1 cellular context compared by ENCODE assay signal in the genomic region with DNA sequence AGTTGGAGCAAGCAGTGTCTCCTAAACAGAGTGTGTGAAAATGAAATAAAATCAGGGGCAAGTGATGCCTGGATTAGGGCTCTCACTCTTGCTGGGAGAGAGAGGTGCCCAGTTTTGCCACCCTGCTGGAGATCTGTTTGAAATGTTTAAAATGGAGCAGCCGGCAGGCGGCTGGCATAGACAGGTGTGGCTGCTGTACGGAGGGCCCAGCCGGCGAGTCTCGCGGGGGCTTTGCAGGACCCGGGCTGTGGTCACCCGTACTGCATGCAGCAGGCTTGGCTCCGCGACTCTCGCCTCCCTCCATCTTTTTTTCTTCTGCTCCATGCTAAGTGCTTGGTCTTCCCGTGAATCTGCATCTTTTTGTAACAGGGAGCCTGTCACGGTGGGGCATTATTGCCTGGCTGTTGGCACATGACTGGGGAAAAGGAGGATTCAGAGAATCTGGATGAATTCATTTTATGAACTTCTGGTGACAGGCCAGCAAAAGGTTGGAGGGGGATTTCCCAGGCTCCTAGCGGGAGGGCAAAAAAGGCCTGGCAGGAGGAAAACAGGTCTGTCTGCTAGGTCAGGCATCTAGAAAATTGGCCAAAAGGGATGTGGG.
TF ChIP-seq lines count a peak whose summit lies in the region.

No MANE protein-coding gene starts in this region.

TF ChIP-seq in HepG2, 621 proteins besides CTCF, POLR2A, EP300 and RAD21 (continued from another document and continues in another):
- TF ChIP-seq AFF4 (CRISPR knock-in tag; IDR thresholded peaks at IDR 0.05): no peak
- TF ChIP-seq SIX1 (CRISPR knock-in tag; IDR thresholded peaks at IDR 0.05; ENCODE audit: borderline replicate concordance): no peak
- no peak for TF ChIP-seq ZNF207 (IDR thresholded peaks at IDR 0.05; ENCODE audit: borderline replicate concordance)
- no peak for TF ChIP-seq ZNF382 (CRISPR knock-in tag; IDR thresholded peaks at IDR 0.05; ENCODE audit: borderline replicate concordance)
- TF ChIP-seq, protein P1, sequence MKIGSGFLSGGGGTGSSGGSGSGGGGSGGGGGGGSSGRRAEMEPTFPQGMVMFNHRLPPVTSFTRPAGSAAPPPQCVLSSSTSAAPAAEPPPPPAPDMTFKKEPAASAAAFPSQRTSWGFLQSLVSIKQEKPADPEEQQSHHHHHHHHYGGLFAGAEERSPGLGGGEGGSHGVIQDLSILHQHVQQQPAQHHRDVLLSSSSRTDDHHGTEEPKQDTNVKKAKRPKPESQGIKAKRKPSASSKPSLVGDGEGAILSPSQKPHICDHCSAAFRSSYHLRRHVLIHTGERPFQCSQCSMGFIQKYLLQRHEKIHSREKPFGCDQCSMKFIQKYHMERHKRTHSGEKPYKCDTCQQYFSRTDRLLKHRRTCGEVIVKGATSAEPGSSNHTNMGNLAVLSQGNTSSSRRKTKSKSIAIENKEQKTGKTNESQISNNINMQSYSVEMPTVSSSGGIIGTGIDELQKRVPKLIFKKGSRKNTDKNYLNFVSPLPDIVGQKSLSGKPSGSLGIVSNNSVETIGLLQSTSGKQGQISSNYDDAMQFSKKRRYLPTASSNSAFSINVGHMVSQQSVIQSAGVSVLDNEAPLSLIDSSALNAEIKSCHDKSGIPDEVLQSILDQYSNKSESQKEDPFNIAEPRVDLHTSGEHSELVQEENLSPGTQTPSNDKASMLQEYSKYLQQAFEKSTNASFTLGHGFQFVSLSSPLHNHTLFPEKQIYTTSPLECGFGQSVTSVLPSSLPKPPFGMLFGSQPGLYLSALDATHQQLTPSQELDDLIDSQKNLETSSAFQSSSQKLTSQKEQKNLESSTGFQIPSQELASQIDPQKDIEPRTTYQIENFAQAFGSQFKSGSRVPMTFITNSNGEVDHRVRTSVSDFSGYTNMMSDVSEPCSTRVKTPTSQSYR (CRISPR knock-in tag; IDR thresholded peaks at IDR 0.05; ENCODE audit: borderline replicate concordance): no peak
- TF ChIP-seq HDAC1 (CRISPR knock-in tag; IDR thresholded peaks at IDR 0.05): no peak
- TF ChIP-seq ZNF800 (CRISPR knock-in tag; IDR thresholded peaks at IDR 0.05): 0 out of 2 replicates have a peak, but pooled peaks have one; percentile 8
- no peak for TF ChIP-seq ZBTB38 (CRISPR knock-in tag; IDR thresholded peaks at IDR 0.05)
- no peak for TF ChIP-seq MIER2 (CRISPR knock-in tag; IDR thresholded peaks at IDR 0.05)
- TF ChIP-seq MBNL3 (CRISPR knock-in tag; conservative IDR thresholded peaks at IDR 0.05): no peak
- TF ChIP-seq, protein P2, sequence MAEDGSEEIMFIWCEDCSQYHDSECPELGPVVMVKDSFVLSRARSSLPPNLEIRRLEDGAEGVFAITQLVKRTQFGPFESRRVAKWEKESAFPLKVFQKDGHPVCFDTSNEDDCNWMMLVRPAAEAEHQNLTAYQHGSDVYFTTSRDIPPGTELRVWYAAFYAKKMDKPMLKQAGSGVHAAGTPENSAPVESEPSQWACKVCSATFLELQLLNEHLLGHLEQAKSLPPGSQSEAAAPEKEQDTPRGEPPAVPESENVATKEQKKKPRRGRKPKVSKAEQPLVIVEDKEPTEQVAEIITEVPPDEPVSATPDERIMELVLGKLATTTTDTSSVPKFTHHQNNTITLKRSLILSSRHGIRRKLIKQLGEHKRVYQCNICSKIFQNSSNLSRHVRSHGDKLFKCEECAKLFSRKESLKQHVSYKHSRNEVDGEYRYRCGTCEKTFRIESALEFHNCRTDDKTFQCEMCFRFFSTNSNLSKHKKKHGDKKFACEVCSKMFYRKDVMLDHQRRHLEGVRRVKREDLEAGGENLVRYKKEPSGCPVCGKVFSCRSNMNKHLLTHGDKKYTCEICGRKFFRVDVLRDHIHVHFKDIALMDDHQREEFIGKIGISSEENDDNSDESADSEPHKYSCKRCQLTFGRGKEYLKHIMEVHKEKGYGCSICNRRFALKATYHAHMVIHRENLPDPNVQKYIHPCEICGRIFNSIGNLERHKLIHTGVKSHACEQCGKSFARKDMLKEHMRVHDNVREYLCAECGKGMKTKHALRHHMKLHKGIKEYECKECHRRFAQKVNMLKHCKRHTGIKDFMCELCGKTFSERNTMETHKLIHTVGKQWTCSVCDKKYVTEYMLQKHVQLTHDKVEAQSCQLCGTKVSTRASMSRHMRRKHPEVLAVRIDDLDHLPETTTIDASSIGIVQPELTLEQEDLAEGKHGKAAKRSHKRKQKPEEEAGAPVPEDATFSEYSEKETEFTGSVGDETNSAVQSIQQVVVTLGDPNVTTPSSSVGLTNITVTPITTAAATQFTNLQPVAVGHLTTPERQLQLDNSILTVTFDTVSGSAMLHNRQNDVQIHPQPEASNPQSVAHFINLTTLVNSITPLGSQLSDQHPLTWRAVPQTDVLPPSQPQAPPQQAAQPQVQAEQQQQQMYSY (CRISPR knock-in tag; IDR thresholded peaks at IDR 0.05): no peak
- no peak for TF ChIP-seq RARG (CRISPR knock-in tag; IDR thresholded peaks at IDR 0.05; ENCODE audit: low read depth)
- TF ChIP-seq GZF1 (CRISPR knock-in tag; IDR thresholded peaks at IDR 0.05): 0 out of 2 replicates have a peak, but pooled peaks have one; percentile 19
- TF ChIP-seq CENPT (CRISPR knock-in tag; IDR thresholded peaks at IDR 0.05; ENCODE audit: low read depth): no peak
- TF ChIP-seq LBX2 (CRISPR knock-in tag; IDR thresholded peaks at IDR 0.05; ENCODE audit: borderline replicate concordance): 0 out of 2 replicates have a peak, but pooled peaks have one; percentile 6
- 0 out of 2 replicates have a peak, but pooled peaks have one; percentile 1 for TF ChIP-seq ZNF724P (CRISPR knock-in tag; IDR thresholded peaks at IDR 0.05; ENCODE audit: borderline replicate concordance)
- no peak for TF ChIP-seq ZFP41 (CRISPR knock-in tag; IDR thresholded peaks at IDR 0.05; ENCODE audit: borderline replicate concordance)
- no peak for TF ChIP-seq NBN (conservative IDR thresholded peaks at IDR 0.05)
- no peak for TF ChIP-seq ERF (CRISPR knock-in tag; IDR thresholded peaks at IDR 0.05)
- no peak for TF ChIP-seq ZNF670 (CRISPR knock-in tag; IDR thresholded peaks at IDR 0.05; ENCODE audit: borderline replicate concordance)
- TF ChIP-seq NFIB (CRISPR knock-in tag; IDR thresholded peaks at IDR 0.05; ENCODE audit: borderline replicate concordance): no peak
- TF ChIP-seq, protein P3, sequence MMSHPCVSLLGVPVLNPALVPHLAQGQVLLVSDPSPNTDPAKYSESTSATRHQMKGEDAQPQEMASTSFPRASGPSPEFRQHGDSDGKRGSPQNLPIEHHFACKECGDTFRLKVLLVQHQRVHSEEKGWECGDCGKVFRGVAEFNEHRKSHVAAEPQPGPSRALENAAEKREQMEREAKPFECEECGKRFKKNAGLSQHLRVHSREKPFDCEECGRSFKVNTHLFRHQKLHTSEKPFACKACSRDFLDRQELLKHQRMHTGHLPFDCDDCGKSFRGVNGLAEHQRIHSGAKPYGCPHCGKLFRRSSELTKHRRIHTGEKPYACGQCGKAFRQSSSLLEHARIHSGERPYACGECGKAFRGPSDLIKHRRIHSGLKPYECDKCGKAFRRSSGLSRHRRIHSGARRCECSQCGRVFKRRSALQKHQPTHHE (CRISPR knock-in tag; IDR thresholded peaks at IDR 0.05; ENCODE audit: borderline replicate concordance): no peak
- no peak for TF ChIP-seq MLX (CRISPR knock-in tag; IDR thresholded peaks at IDR 0.05)
- TF ChIP-seq KDM3A (CRISPR knock-in tag; IDR thresholded peaks at IDR 0.05; ENCODE audit: low read depth): no peak
- no peak for TF ChIP-seq POGZ (CRISPR knock-in tag; IDR thresholded peaks at IDR 0.05)
- TF ChIP-seq, protein P4, sequence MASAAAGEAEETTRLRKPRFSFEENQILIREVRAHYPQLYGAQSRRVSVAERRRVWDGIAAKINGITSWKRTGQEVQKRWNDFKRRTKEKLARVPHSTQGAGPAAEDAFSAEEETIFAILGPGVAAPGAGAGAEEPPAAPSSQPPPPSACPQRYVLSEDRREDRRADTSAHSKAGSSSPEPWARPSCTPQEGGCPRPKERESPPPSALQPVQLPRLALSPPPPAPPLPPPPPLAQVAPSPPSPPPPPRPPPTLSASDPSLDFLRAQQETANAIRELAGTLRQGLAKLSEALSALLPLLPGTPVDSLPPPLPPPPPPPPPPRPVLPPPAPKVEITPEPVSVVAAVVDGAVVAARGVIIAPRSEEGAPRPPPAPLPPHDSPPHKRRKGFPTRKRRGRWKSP (CRISPR knock-in tag; IDR thresholded peaks at IDR 0.05): 0 out of 2 replicates have a peak, but pooled peaks have one; percentile 57
- 0 out of 2 replicates have a peak, but pooled peaks have one; percentile 55 for TF ChIP-seq ZNF737 (CRISPR knock-in tag; IDR thresholded peaks at IDR 0.05; ENCODE audit: borderline replicate concordance)
- no peak for TF ChIP-seq FOSL2 (CRISPR knock-in tag; IDR thresholded peaks at IDR 0.05)
- TF ChIP-seq ZNF350 (CRISPR knock-in tag; IDR thresholded peaks at IDR 0.05; ENCODE audit: borderline replicate concordance, low read depth): no peak
- TF ChIP-seq ZSCAN22 (CRISPR knock-in tag; IDR thresholded peaks at IDR 0.05): no peak
- no peak for TF ChIP-seq KLF16 (CRISPR knock-in tag; IDR thresholded peaks at IDR 0.05)
- TF ChIP-seq, protein P5, sequence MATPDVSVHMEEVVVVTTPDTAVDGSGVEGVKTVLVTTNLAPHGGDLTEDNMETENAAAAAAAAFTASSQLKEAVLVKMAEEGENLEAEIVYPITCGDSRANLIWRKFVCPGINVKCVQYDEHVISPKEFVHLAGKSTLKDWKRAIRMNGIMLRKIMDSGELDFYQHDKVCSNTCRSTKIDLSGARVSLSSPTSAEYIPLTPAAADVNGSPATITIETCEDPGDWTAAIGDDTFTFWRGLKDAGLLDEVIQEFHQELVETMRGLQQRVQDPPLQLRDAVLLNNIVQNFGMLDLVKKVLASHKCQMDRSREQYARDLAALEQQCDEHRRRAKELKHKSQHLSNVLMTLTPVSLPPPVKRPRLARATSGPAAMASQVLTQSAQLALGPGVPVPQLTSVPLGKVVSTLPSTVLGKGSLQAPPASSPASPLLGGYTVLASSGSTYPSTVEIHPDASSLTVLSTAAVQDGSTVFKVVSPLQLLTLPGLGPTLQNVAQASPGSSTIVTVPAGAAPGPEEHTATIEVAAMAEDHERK (CRISPR knock-in tag; IDR thresholded peaks at IDR 0.05; ENCODE audit: low read depth): no peak
- no peak for TF ChIP-seq PBX3 (CRISPR knock-in tag; IDR thresholded peaks at IDR 0.05; ENCODE audit: borderline replicate concordance)
- no peak for TF ChIP-seq SKI (IDR thresholded peaks at IDR 0.05; ENCODE audit: partially characterized antibody)
- no peak for TF ChIP-seq PHF8 (CRISPR knock-in tag; IDR thresholded peaks at IDR 0.05)
- TF ChIP-seq DBP (CRISPR knock-in tag; IDR thresholded peaks at IDR 0.05; ENCODE audit: not compliant biosample characterization): no peak
- no peak for TF ChIP-seq HNRNPUL1 (IDR thresholded peaks at IDR 0.05; ENCODE audit: low read depth, low read length)
